In the genomic region with DNA sequence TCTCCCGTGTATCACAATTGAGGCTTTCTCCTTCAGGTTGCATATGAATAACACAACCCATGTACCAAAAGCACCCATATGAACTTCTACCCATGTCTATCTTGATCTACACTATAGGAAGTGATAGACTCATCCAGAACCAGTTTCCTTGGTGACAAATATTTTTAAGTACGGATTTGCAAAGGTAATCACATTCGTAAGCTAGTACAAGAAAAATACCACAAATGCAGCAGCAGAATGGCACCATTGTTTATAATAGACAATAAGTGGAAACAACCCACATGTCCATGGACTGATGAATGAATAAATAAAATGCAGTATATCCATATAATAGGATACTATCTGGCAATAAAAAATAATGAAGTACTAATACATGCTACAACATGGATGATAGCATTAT, we compare ENCODE assay signal across 18 cellular contexts. TPM values are rescaled to one million over a fixed set of nuclear protein-coding genes. Genes with fewer than 3 reads are reported as not detected.
DNase-seq lines count a peak whose midpoint lies in the region; ATAC-seq lines count a peak whose summit lies in the region.
"Had no signal": no experiment of that assay in that cellular context is flagged by ENCODE, and none has a peak within 500 bp of the region (broad histone marks: within the 10 kb centered on the region; RNA-seq: fewer than 3 reads in every experiment).

No MANE protein-coding gene starts in this region.

- H3K9me3 ChIP-seq in BLaER1 treated with 17β-estradiol and CSF1 and Interleukin-3, amounts not matched to agents 10 nM and 100 nM (replicated peaks in 1 of 11) = no peaks in the 10 kb centered on the region
- no peaks in the 10 kb centered on the region for H3K9me3 ChIP-seq in GM23248 (ENCODE audit: low read depth)
- no peaks in the 10 kb centered on the region for H3K9me3 ChIP-seq in CD8-positive, alpha-beta memory T cell (ENCODE audit: low read length)
- H3K9me3 ChIP-seq: HAP-1 had no signal

- in situ Hi-C loops in GM23248 (cut with MboI) (no loop called here), SK-MEL-5 (cut with HindIII; ENCODE audit: low pct_unique_long_range_greater_than_20kb, low sequenced_read_pairs) (no loop called here)

- peaks cover 8% of the 10 kb centered on the region for H3F3A ChIP-seq in GM23248 (ENCODE audit: insufficient read depth)

- H2AFZ ChIP-seq in GM23248 = 0 out of 2 replicates have a peak overlapping the region, but pooled peaks have one; percentile 15

- H3K4me3 ChIP-seq in BLaER1 treated with 17β-estradiol and CSF1 and Interleukin-3, amounts not matched to agents 10 nM and 100 nM = no peak overlapping the region
- no peak overlapping the region for H3K4me3 ChIP-seq in GM23248
- no peak overlapping the region for H3K4me3 ChIP-seq in CD8-positive, alpha-beta memory T cell (ENCODE audit: low read length)
- H3K4me3 ChIP-seq: HAP-1 had no signal

- DNase-seq in GM23248 (no peak), SK-MEL-5 (ENCODE audit: low read depth, low spot score) (peak; percentile 65), pons (ENCODE audit: low spot score) (peak; percentile 69), inferior parietal cortex (ENCODE audit: extremely low spot score) (no peak)
- no peak for DNase-seq in CD8-positive, alpha-beta memory T cell
- DNase-seq: Calu3; CD8-positive, alpha-beta T cell; DMS153; NCI-H1092; NCI-H2029; NCI-H345; NCI-H774; NK-92 treated with Interleukin-12 subunit alpha and Interleukin-12 subunit beta, amount 100 ng/mL, for 24 hours; Right ventricle myocardium superior had no signal

- no peaks in the 10 kb centered on the region for H3K36me3 ChIP-seq in BLaER1 treated with 17β-estradiol and CSF1 and Interleukin-3, amounts not matched to agents 10 nM and 100 nM
- no peaks in the 10 kb centered on the region for H3K36me3 ChIP-seq in GM23248 (ENCODE audit: low read depth)
- H3K36me3 ChIP-seq in CD8-positive, alpha-beta memory T cell (ENCODE audit: insufficient read depth, low read length) = no peaks in the 10 kb centered on the region
- H3K36me3 ChIP-seq: HAP-1 had no signal

- no peaks in the 10 kb centered on the region; a peak in 2 of 22 replicates for H4K20me1 ChIP-seq in BLaER1 treated with 17β-estradiol and CSF1 and Interleukin-3, amounts not matched to agents 10 nM and 100 nM
- no peaks in the 10 kb centered on the region for H4K20me1 ChIP-seq in GM23248 (ENCODE audit: insufficient read depth)

- H3K4me1 Mint-ChIP-seq in CD8-positive, alpha-beta memory T cell = peaks cover 21 to 34% (median 30%) of the 10 kb centered on the region in 3 donors

- peak overlapping the region in 2 of 11 experiments; percentile 32 to 51; a peak in 3 of 22 replicates for H3K9ac ChIP-seq in BLaER1 treated with 17β-estradiol and CSF1 and Interleukin-3, amounts not matched to agents 10 nM and 100 nM
- H3K9ac ChIP-seq in GM23248 = no peak overlapping the region

- H3K27me3 Mint-ChIP-seq in CD8-positive, alpha-beta memory T cell = peaks cover 16 to 20% of the 10 kb centered on the region in 2 donors

- peaks cover 14% of the 10 kb centered on the region for H3K79me2 ChIP-seq in GM23248 (ENCODE audit: insufficient read depth)

- H3K9me2 ChIP-seq in GM23248 (ENCODE audit: insufficient read depth) = no peaks in the 10 kb centered on the region

- CTCF ChIA-PET in CD8-positive, alpha-beta memory T cell (lab: Charles Lee) = no interaction called here

- peak overlapping the region in 6 of 11 experiments; percentile 22 to 97 (median 90); a peak in 9 of 22 replicates for H3K27ac ChIP-seq in BLaER1 treated with 17β-estradiol and CSF1 and Interleukin-3, amounts not matched to agents 10 nM and 100 nM
- H3K27ac ChIP-seq in GM23248 = no peak overlapping the region
- H3K27ac ChIP-seq in CD8-positive, alpha-beta memory T cell (ENCODE audit: low read depth, low read length) = no peak overlapping the region

- H3K27ac Mint-ChIP-seq in CD8-positive, alpha-beta memory T cell = peak overlapping the region in 1 of 8 donors; percentile 34
- H3K27ac Mint-ChIP-seq: CD8-positive, alpha-beta T cell; T-helper 1 cell treated with Interleukin-12 subunit alpha and Interleukin-12 subunit beta and Interleukin-4 antibody, amounts not matched to agents 30 μg/mL and 1 μg/mL, for 36 hours had no signal

- H3K4me1 ChIP-seq in BLaER1 treated with 17β-estradiol and CSF1 and Interleukin-3, amounts not matched to agents 10 nM and 100 nM = peaks cover 35 to 72% (median 54%) of the 10 kb centered on the region in 10 experiments
- peaks cover 12% of the 10 kb centered on the region for H3K4me1 ChIP-seq in GM23248 (ENCODE audit: insufficient read depth)
- peaks cover 17% of the 10 kb centered on the region for H3K4me1 ChIP-seq in CD8-positive, alpha-beta memory T cell (ENCODE audit: insufficient read depth, low read length)

- POLR2A ChIA-PET in CD8-positive, alpha-beta memory T cell (lab: Charles Lee) = no interaction called here

- peaks cover 0 to 8% (median 0%) of the 10 kb centered on the region in 3 donors for H3K36me3 Mint-ChIP-seq in CD8-positive, alpha-beta memory T cell

- peak overlapping the region in 10 of 11 experiments; percentile 65 to 92 (median 80); a peak in 17 of 22 replicates for H3K4me2 ChIP-seq in BLaER1 treated with 17β-estradiol and CSF1 and Interleukin-3, amounts not matched to agents 10 nM and 100 nM
- H3K4me2 ChIP-seq in GM23248 (ENCODE audit: unreplicated experiment) = no peak overlapping the region

- WGBS in GM23248 (ENCODE audit: low coverage in 1 of 2, low lambda C conversion rate in 2 of 2, missing lambda C conversion rate in 2 of 2), 2 experiments = 55 to 57% methylated on average over 3 of the region's 3 CpGs

- no peak for ATAC-seq in GM18511 (IDR thresholded peaks at IDR 0.05; ENCODE audit: unreplicated experiment)
- ATAC-seq: CD8-positive, alpha-beta T cell had no signal

- H3K9me3 Mint-ChIP-seq in CD8-positive, alpha-beta memory T cell = no peaks in the 10 kb centered on the region
- H3K9me3 Mint-ChIP-seq: CD8-positive, alpha-beta T cell; T-helper 1 cell treated with Interleukin-12 subunit alpha and Interleukin-12 subunit beta and Interleukin-4 antibody, amounts not matched to agents 30 μg/mL and 1 μg/mL, for 36 hours had no signal

- H3K4me3 Mint-ChIP-seq in CD8-positive, alpha-beta memory T cell = peak overlapping the region in 1 of 7 donors; percentile 75
- H3K4me3 Mint-ChIP-seq: CD8-positive, alpha-beta T cell; T-helper 1 cell treated with Interleukin-12 subunit alpha and Interleukin-12 subunit beta and Interleukin-4 antibody, amounts not matched to agents 30 μg/mL and 1 μg/mL, for 36 hours had no signal

- no peaks in the 10 kb centered on the region for H3K27me3 ChIP-seq in BLaER1 treated with 17β-estradiol and CSF1 and Interleukin-3, amounts not matched to agents 10 nM and 100 nM
- H3K27me3 ChIP-seq in GM23248 (replicated peaks; ENCODE audit: insufficient read depth) = no peaks in the 10 kb centered on the region
- H3K27me3 ChIP-seq in CD8-positive, alpha-beta memory T cell (ENCODE audit: insufficient read depth, low read length, poor library complexity, severe bottlenecking) = no peaks in the 10 kb centered on the region

RNA-seq across cellular contexts. Expression of gene CCDC88A, which starts 3.2 kb away (rescaled TPM):
- total RNA-seq in GM23248 (2014; rRNA removed; shearing (Covaris generic)) = 32.4 and 50.2 TPM in 2 replicates
- polyA plus RNA-seq in GM23248 (2016; fragmentation: Nextera tagmentation; extraction: Ambion mirVana) = 25.8 and 30.4 TPM in 2 replicates
- 139 and 161 TPM in 2 replicates for total RNA-seq in SK-MEL-5 (2014; rRNA removed; shearing (Covaris generic))
- polyA plus RNA-seq in SK-MEL-5 (2015; cell fraction: cytosol; rRNA removed) = 54.8 and 70.9 TPM in 2 replicates
- 176 and 213 TPM in 2 replicates for polyA plus RNA-seq in SK-MEL-5 (2015; cell fraction: nucleus; rRNA removed)
- total RNA-seq in CD8-positive, alpha-beta memory T cell = 10 to 100 TPM in 1 of 2 experiments, 1 to 10 TPM in 1; 9.5 to 10.7 TPM
- 9.5 TPM for polyA plus RNA-seq in CD8-positive, alpha-beta memory T cell

Comparison
In these comparisons a context has a peak if more than half of its experiments do, and no peak if none do; other contexts are left out.
1. H3K27ac ChIP-seq: peak in BLaER1 treated with 17β-estradiol and CSF1 and Interleukin-3, amounts not matched to agents 10 nM and 100 nM (6 of 11); none in GM23248 (single experiment) and CD8-positive, alpha-beta memory T cell (single experiment).
2. DNase-seq: peak in SK-MEL-5 (single experiment) and pons (single experiment); none in GM23248 (single experiment), inferior parietal cortex (single experiment) and CD8-positive, alpha-beta memory T cell (0 of 5).